In the genomic region with DNA sequence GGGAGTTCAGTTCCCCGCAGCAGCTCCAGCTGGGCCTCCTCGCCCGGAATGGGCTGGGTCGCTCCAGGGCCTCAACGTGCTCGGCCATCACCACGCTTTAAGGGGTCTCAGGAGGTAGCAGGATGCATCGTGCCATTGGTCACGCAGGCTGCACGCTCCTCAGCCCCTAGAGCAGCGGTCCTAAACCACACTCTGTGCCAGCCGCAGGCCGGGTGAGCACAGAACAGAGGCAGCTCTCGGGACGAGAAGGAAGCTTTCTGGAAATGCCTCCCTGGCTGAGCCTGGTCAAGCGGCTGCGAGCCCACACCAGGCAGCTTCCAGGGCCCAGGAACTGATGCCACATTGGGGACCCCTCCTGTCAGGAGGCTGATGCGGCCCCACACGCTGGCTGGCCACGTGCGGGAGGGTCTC, we compare ENCODE assay signal across 25 cellular contexts.
"Had no signal": no experiment of that assay in that cellular context is flagged by ENCODE, and none has a peak within 500 bp of the region (broad histone marks: within the 10 kb centered on the region; RNA-seq: fewer than 3 reads in every experiment).

No MANE protein-coding gene starts in this region.

- H3K4me3 ChIP-seq: Peyer's patch had no signal

- H3K27me3 ChIP-seq: Peyer's patch had no signal

- H3K27ac Mint-ChIP-seq: activated CD8-positive, alpha-beta T cell treated with anti-CD3 and anti-CD28 coated beads, Interleukin-2, amount 10 ng/mL, durations not matched to agents 7 days and 5 days; activated naive CD8-positive, alpha-beta T cell; brain; T-helper 1 cell treated with Interleukin-12 subunit alpha and Interleukin-12 subunit beta and Interleukin-4 antibody, amounts not matched to agents 30 μg/mL and 1 μg/mL, for 36 hours had no signal

- ATAC-seq: activated CD4-positive, CD25-positive, alpha-beta regulatory T cell treated with anti-CD3 and anti-CD28 coated beads, Interleukin-2, amount 50 U/mL, for 24 hours; activated CD8-positive, alpha-beta T cell treated with anti-CD3 and anti-CD28 coated beads, Interleukin-2, amount 10 ng/mL, durations not matched to agents 7 days and 5 days had no signal

- H3K36me3 ChIP-seq: Peyer's patch had no signal

- H3K36me3 Mint-ChIP-seq: activated naive CD8-positive, alpha-beta T cell; brain had no signal

- H3K9me3 Mint-ChIP-seq: central memory CD8-positive, alpha-beta T cell; T-helper 1 cell treated with Interleukin-12 subunit alpha and Interleukin-12 subunit beta and Interleukin-4 antibody, amounts not matched to agents 30 μg/mL and 1 μg/mL, for 36 hours had no signal

- FAIRE-seq: astrocyte had no signal

- H3K4me1 ChIP-seq: Peyer's patch had no signal

- H3K4me3 Mint-ChIP-seq: activated CD8-positive, alpha-beta T cell treated with anti-CD3 and anti-CD28 coated beads, Interleukin-2, amount 10 ng/mL, durations not matched to agents 7 days and 5 days; activated naive CD8-positive, alpha-beta T cell; brain; central memory CD8-positive, alpha-beta T cell; T-helper 1 cell treated with Interleukin-12 subunit alpha and Interleukin-12 subunit beta and Interleukin-4 antibody, amounts not matched to agents 30 μg/mL and 1 μg/mL, for 36 hours had no signal

- H3K27ac ChIP-seq: Peyer's patch had no signal

- DNase-seq: activated CD4-positive, alpha-beta T cell treated with anti-CD3 and anti-CD28 coated beads for 4 hours; activated CD8-positive, alpha-beta memory T cell treated with anti-CD3 and anti-CD28 coated beads, Interleukin-2, amount 50 U/mL, for 48 hours; activated CD8-positive, alpha-beta T cell treated with anti-CD3 and anti-CD28 coated beads, Interleukin-2, amount 10 ng/mL, durations not matched to agents 7 days and 5 days; activated effector memory CD4-positive, alpha-beta T cell treated with Interleukin-2 at 50 U/mL for 16 hours; activated naive CD4-positive, alpha-beta T cell treated with Interleukin-2 at 50 U/mL for 16 hours; activated T-cell treated with anti-CD3 and anti-CD28 coated beads, Interleukin-2, amount 50 U/mL, for 1 hour; amygdala; MM.1S; NCI-H1105; NCI-H1436; NCI-H1694 treated with DMSO at 0.1 percent for 48 hours; NCI-H2029 treated with DMSO at 0.1 percent for 48 hours; NCI-H345; NCI-H510A treated with DMSO at 0.1 percent for 48 hours; NCI-H69; NK-92 treated with Interleukin-12 subunit alpha and Interleukin-12 subunit beta, amount 100 ng/mL, for 24 hours; OCI-M1; Peyer's patch; SHP77 treated with DMSO at 0.1 percent for 48 hours had no signal
